In genomic region chr14:36397357-36397756, GRCh38 we compare ENCODE assay signal across 8 cellular contexts.
"Had no signal": no experiment of that assay in that cellular context is flagged by ENCODE, and none has a peak within 500 bp of the region (broad histone marks: within the 10 kb centered on the region; RNA-seq: fewer than 3 reads in every experiment).

No MANE protein-coding gene starts in this region.

- ATAC-seq: GM12878 had no signal

- H3K4me3 ChIP-seq: GM12878 had no signal

- FAIRE-seq: G401.6, GM12891, GM12892, GM18507, GM19239 had no signal

- DNase-seq: GDM1, GF-D8 had no signal
